ENCODE assay signal across 8 cellular contexts in the genomic region with DNA sequence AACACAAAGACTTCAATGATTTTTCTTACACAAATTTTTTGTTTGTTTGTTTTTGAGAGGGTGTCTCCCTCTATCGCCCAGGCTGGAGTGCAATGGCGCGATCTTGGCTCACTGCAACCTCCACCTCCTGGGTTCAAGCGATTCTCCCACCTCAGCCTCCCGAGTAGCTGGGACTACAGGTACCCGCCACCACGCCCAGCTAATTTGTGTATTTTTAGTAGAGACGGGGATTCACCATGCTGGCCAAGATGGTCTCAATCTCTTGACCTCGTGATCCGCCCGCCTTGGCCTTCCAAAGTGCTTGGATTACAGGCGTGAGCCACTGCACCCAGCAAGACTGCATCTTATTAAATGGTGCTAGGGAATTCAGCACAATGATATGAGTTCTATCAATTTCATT. TPM values are rescaled to one million over a fixed set of nuclear protein-coding genes. Genes with fewer than 3 reads are reported as not detected.
DNase-seq lines count a peak whose midpoint lies in the region; ATAC-seq and TF ChIP-seq lines count a peak whose summit lies in the region.
"Not testable (repeated sequence)": the region's sequence is repeated elsewhere in the genome, so short reads cannot be mapped to it uniquely, and the experiment has no call there.

No MANE protein-coding gene starts in this region.

- not testable (repeated sequence) for H3K36me3 ChIP-seq in iPS-20b (ENCODE audit: insufficient read depth, low read depth, low read length); tibial artery

- H3K27me3 ChIP-seq in iPS-20b (ENCODE audit: insufficient read depth, low read length); tibial artery: not testable (repeated sequence)

- H3K4me1 Mint-ChIP-seq in Calu3 (ENCODE audit: low read depth, unreplicated experiment) (peaks cover 43% of the 10 kb centered on the region), brain (peaks cover 56% of the 10 kb centered on the region), neural crest cell (peaks cover 53% of the 10 kb centered on the region)
- peaks cover 40% of the 10 kb centered on the region for H3K4me1 Mint-ChIP-seq in T-helper 2 cell treated with Interferon-gamma antibody and Interleukin-4, amounts not matched to agents 5 μg/mL and 100 μg/mL, for 36 hours (ENCODE audit: low read depth)
- H3K4me1 Mint-ChIP-seq in activated T-cell treated with anti-CD3 and anti-CD28 coated beads, Interleukin-2, amount 50 U/mL, for 72 hours (ENCODE audit: low read depth): peaks cover 49% of the 10 kb centered on the region

- H3K4me3 ChIP-seq in NB4 (ENCODE audit: low read depth, low read length): peak overlapping the region; percentile 99
- peak overlapping the region; percentile 96; the same call in 1 of the 2 replicates for H3K4me3 ChIP-seq in iPS-20b (ENCODE audit: low read length)
- H3K4me3 ChIP-seq in tibial artery: not testable (repeated sequence)

- not testable (repeated sequence) for H3K9me3 ChIP-seq in iPS-20b (ENCODE audit: insufficient read depth, low read depth, low read length); tibial artery

- intact Hi-C loops in Calu3 (cut with micrococcal nuclease; ENCODE audit: unreplicated experiment): loop anchor here (10.0 kb wide), 2 partner anchors 582 to 1132 kb away; no protein-coding TSS in a partner anchor
- intact Hi-C loops in tibial artery (cut with DNase I; ENCODE audit: low total_unique reads): loop anchor here (10.0 kb wide), 3 partner anchors 402 to 1132 kb away; no protein-coding TSS in a partner anchor

- H3K27ac Mint-ChIP-seq in Calu3 (ENCODE audit: unreplicated experiment): peak overlapping the region; percentile 28
- H3K27ac Mint-ChIP-seq in T-helper 2 cell treated with Interferon-gamma antibody and Interleukin-4, amounts not matched to agents 5 μg/mL and 100 μg/mL, for 36 hours; neural crest cell (ENCODE audit: unreplicated experiment): not testable (repeated sequence)
- peak overlapping the region; percentile 99 for H3K27ac Mint-ChIP-seq in activated T-cell treated with anti-CD3 and anti-CD28 coated beads, Interleukin-2, amount 50 U/mL, for 72 hours
- peak overlapping the region in 4 of 5 experiments; percentile 63 to 100 (median 90) for H3K27ac Mint-ChIP-seq in brain

- not testable (repeated sequence) for H3K27me3 Mint-ChIP-seq in Calu3 (ENCODE audit: unreplicated experiment); T-helper 2 cell treated with Interferon-gamma antibody and Interleukin-4, amounts not matched to agents 5 μg/mL and 100 μg/mL, for 36 hours (ENCODE audit: low read depth); activated T-cell treated with anti-CD3 and anti-CD28 coated beads, Interleukin-2, amount 50 U/mL, for 72 hours (ENCODE audit: low read depth); neural crest cell (ENCODE audit: low read depth)
- H3K27me3 Mint-ChIP-seq in brain: peaks cover 15% of the 10 kb centered on the region

- H3K36me3 Mint-ChIP-seq in Calu3 (ENCODE audit: insufficient read depth, unreplicated experiment): peaks cover 54% of the 10 kb centered on the region
- H3K36me3 Mint-ChIP-seq in T-helper 2 cell treated with Interferon-gamma antibody and Interleukin-4, amounts not matched to agents 5 μg/mL and 100 μg/mL, for 36 hours (ENCODE audit: low read depth): peaks cover 41% of the 10 kb centered on the region
- H3K36me3 Mint-ChIP-seq in activated T-cell treated with anti-CD3 and anti-CD28 coated beads, Interleukin-2, amount 50 U/mL, for 72 hours (ENCODE audit: insufficient read depth in 2 of 2): peaks cover 12 to 22% of the 10 kb centered on the region in 2 donors
- peaks cover 41% of the 10 kb centered on the region for H3K36me3 Mint-ChIP-seq in brain
- H3K36me3 Mint-ChIP-seq in neural crest cell (ENCODE audit: low read depth): peaks cover 17% of the 10 kb centered on the region

- DNase-seq in Calu3; NB4 (ENCODE audit: low read depth); T-helper 2 cell treated with Interferon-gamma antibody and Interleukin-4, amounts not matched to agents 5 μg/mL and 100 μg/mL, for 36 hours (ENCODE audit: low spot score); activated T-cell treated with anti-CD3 and anti-CD28 coated beads, Interleukin-2, amount 50 U/mL, for 72 hours; neural crest cell (ENCODE audit: low read depth, low spot score); tibial artery: not testable (repeated sequence)

- not testable (repeated sequence) for ATAC-seq in activated T-cell treated with anti-CD3 and anti-CD28 coated beads, Interleukin-2, amount 50 U/mL, for 72 hours (replicated peaks in 1 of 2)

- H3K4me1 ChIP-seq in iPS-20b (ENCODE audit: insufficient read depth, low read length) (peaks cover 28% of the 10 kb centered on the region), tibial artery (peaks cover 0 to 43% (median 16%) of the 10 kb centered on the region in 4 donors)

- CTCF ChIA-PET in Calu3 (lab: Charles Lee): not testable (repeated sequence)

- BruUV-seq in Calu3 (replicated peaks; lab: Mats Ljungman, UMichigan): not testable (repeated sequence)

- H3K9me3 Mint-ChIP-seq in Calu3 (ENCODE audit: low read depth, unreplicated experiment); T-helper 2 cell treated with Interferon-gamma antibody and Interleukin-4, amounts not matched to agents 5 μg/mL and 100 μg/mL, for 36 hours; activated T-cell treated with anti-CD3 and anti-CD28 coated beads, Interleukin-2, amount 50 U/mL, for 72 hours; neural crest cell: not testable (repeated sequence)
- H3K9me3 Mint-ChIP-seq in brain: peaks cover 0 to 21% (median 5%) of the 10 kb centered on the region in 5 experiments

- H3K9ac ChIP-seq in iPS-20b (ENCODE audit: low read depth, low read length): not testable (repeated sequence)

- H3K4me3 Mint-ChIP-seq in Calu3 (ENCODE audit: low read depth, unreplicated experiment) (peak overlapping the region; percentile 70), brain (peak overlapping the region; percentile 93 to 100 (median 99)), neural crest cell (peak overlapping the region; percentile 99)
- H3K4me3 Mint-ChIP-seq in T-helper 2 cell treated with Interferon-gamma antibody and Interleukin-4, amounts not matched to agents 5 μg/mL and 100 μg/mL, for 36 hours: peak overlapping the region; percentile 93
- H3K4me3 Mint-ChIP-seq in activated T-cell treated with anti-CD3 and anti-CD28 coated beads, Interleukin-2, amount 50 U/mL, for 72 hours: peak overlapping the region; percentile 96 to 99

- not testable (repeated sequence) for TF ChIP-seq CTCF in Calu3 (IDR thresholded peaks at IDR 0.05; ENCODE audit: unreplicated experiment); NB4 (IDR thresholded peaks at IDR 0.05; ENCODE audit: low read depth, low read length); brain (conservative IDR thresholded peaks at IDR 0.05); neural crest cell (conservative IDR thresholded peaks at IDR 0.05); tibial artery (IDR thresholded peaks at IDR 0.05)

- not testable (repeated sequence) for H3K27ac ChIP-seq in iPS-20b (ENCODE audit: low read length)
- peak overlapping the region; percentile 40 to 92 for H3K27ac ChIP-seq in tibial artery

- not testable (repeated sequence) for TF ChIP-seq POLR2A in NB4 (IDR thresholded peaks at IDR 0.05; ENCODE audit: extremely low read depth, insufficient read length)

RNA-seq across cellular contexts. Expression of gene TBL1XR1, which starts 4.0 kb away (rescaled TPM):
- total RNA-seq in Calu3 (2022) (199 and 206 TPM in 2 replicates), neural crest cell (126 and 153 TPM in 2 replicates)
- total RNA-seq in activated T-cell treated with anti-CD3 and anti-CD28 coated beads, Interleukin-2, amount 50 U/mL, for 72 hours: 100 to 1,000 TPM; 179 to 240 TPM
- polyA plus RNA-seq in brain (ENCODE audit: insufficient read depth, low read depth, low replicate concordance): 22.5 TPM
